21 cellular contexts compared by ENCODE assay signal in the genomic region with DNA sequence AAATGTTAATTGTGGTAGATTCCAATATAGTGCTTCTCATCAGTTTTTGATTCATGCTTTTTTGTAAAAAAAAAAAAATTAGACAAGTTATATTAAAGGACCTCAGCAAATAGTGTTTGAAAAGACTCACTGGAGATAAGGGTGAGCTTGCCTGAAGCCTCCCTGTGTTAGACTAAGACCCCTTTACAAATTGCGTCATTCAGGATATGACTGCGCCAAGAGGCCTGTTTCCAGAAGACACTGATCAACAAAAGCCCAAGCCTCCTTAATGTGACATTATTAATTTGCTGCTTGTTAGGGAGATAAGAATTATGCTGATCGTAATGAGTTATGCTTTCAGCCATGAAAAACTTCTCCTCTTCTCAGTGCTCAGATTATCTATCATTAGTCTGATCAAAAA.
"Had no signal": no experiment of that assay in that cellular context is flagged by ENCODE, and none has a peak within 500 bp of the region (broad histone marks: within the 10 kb centered on the region; RNA-seq: fewer than 3 reads in every experiment).

No MANE protein-coding gene starts in this region.

- H3K27ac ChIP-seq: colonic mucosa, esophagus squamous epithelium, gastroesophageal sphincter, lower lobe of right lung, right atrium auricular region, tibial artery had no signal

- ATAC-seq: activated CD4-positive, alpha-beta T cell treated with anti-CD3 and anti-CD28 coated beads for 36 hours; activated T-cell treated with anti-CD3 and anti-CD28 coated beads, Interleukin-2, amount 50 U/mL, for 4 hours; gastroesophageal sphincter; left colon; lower lobe of right lung; naive thymus-derived CD4-positive, alpha-beta T cell had no signal

- H3K4me1 ChIP-seq: colonic mucosa, gastroesophageal sphincter, tibial artery had no signal

- H3K9me3 ChIP-seq: colonic mucosa, esophagus squamous epithelium, gastroesophageal sphincter, lower lobe of right lung, right atrium auricular region, tibial artery had no signal

- H3K4me3 ChIP-seq: colonic mucosa, esophagus squamous epithelium, gastroesophageal sphincter, lower lobe of right lung, right atrium auricular region, tibial artery had no signal

- DNase-seq: activated B cell treated with CpG ODN at 0.5 μM for 24 hours; activated CD4-positive, alpha-beta T cell treated with anti-CD3 and anti-CD28 coated beads for 36 hours; activated CD4-positive, alpha-beta T cell treated with anti-CD3 and anti-CD28 coated beads, Interleukin-2, amount 50 U/mL, for 4 hours; activated CD8-positive, alpha-beta memory T cell treated with anti-CD3 and anti-CD28 coated beads, Interleukin-2, amount 50 U/mL, for 48 hours; activated naive CD4-positive, alpha-beta T cell treated with Interleukin-2 at 50 U/mL for 16 hours; activated naive CD8-positive, alpha-beta T cell treated with anti-CD3 and anti-CD28 coated beads for 36 hours; activated T-cell treated with anti-CD3 and anti-CD28 coated beads, Interleukin-2, amount 50 U/mL, for 4 hours; colonic mucosa; esophagus squamous epithelium; head of caudate nucleus; hypothalamus; islet precursor cell; left colon; lower lobe of right lung; naive thymus-derived CD4-positive, alpha-beta T cell; stimulated activated CD4-positive, alpha-beta T cell treated with anti-CD3 and anti-CD28 coated beads, Interleukin-1b, Interleukin-23, amount 100 ng/mL, for 48 hours; substantia nigra; T-helper 9 cell; tibial artery had no signal

- H3K27me3 ChIP-seq: colonic mucosa, esophagus squamous epithelium, gastroesophageal sphincter, right atrium auricular region had no signal

- H3K36me3 ChIP-seq: colonic mucosa, esophagus squamous epithelium, gastroesophageal sphincter, lower lobe of right lung, right atrium auricular region, tibial artery had no signal
